ENCODE assay signal across 8 cellular contexts in genomic region chr1:207752456-207753132, GRCh38. TPM values are rescaled to one million over a fixed set of nuclear protein-coding genes. Genes with fewer than 3 reads are reported as not detected.
A peak's percentile ranks its signal among the peaks of the same experiment; 100 is the strongest.
DNase-seq lines count a peak whose midpoint lies in the region; ATAC-seq and TF ChIP-seq lines count a peak whose summit lies in the region.

No MANE protein-coding gene starts in this region.

- no peak overlapping the region for H2AFZ ChIP-seq in OCI-LY1 (ENCODE audit: low read length)

- H3K9me3 ChIP-seq in OCI-LY1 (ENCODE audit: low read length) (no peaks in the 10 kb centered on the region), iPS-20b (ENCODE audit: insufficient read depth, low read depth, low read length) (no peaks in the 10 kb centered on the region)

- H3K27me3 ChIP-seq in OCI-LY1 (ENCODE audit: insufficient read depth, low read length) (no peaks in the 10 kb centered on the region), iPS-20b (ENCODE audit: insufficient read depth, low read length) (no peaks in the 10 kb centered on the region)

- TF ChIP-seq CTCF in OCI-LY1 (IDR thresholded peaks at IDR 0.05; ENCODE audit: low read length) (no peak), astrocyte of the cerebellum (IDR thresholded peaks at IDR 0.05; ENCODE audit: low read depth, low read length, missing control alignments) (no peak)

- peak overlapping the region; percentile 78 for H3K4me2 ChIP-seq in OCI-LY1 (ENCODE audit: low read length)

- peak; percentile 65 for DNase-seq in activated CD4-positive, alpha-beta T cell treated with anti-CD3 and anti-CD28 coated beads for 36 hours
- no peak for DNase-seq in activated CD4-positive, alpha-beta T cell treated with anti-CD3 and anti-CD28 coated beads for 1 hour
- DNase-seq in astrocyte of the cerebellum (ENCODE audit: low read depth) = no peak
- peak; percentile 8 to 30 (median 19) for DNase-seq in stimulated activated CD4-positive, alpha-beta T cell treated with anti-CD3 and anti-CD28 coated beads, Interleukin-12 subunit alpha, Interleukin-12 subunit beta, amount 100 ng/mL, for 48 hours (ENCODE audit: low read depth in 2 of 3, low spot score in 1 of 3)
- no peak for DNase-seq in DMS114 treated with DMSO at 0.1 percent for 48 hours (lab: John Stamatoyannopoulos, UW; ENCODE audit: unreplicated experiment)

- H3K27ac ChIP-seq in OCI-LY1 (ENCODE audit: low read depth, low read length, poor library complexity, severe bottlenecking) (peak overlapping the region; percentile 14), iPS-20b (ENCODE audit: low read length) (peak overlapping the region; percentile 76)

- H3K27me3 Mint-ChIP-seq in activated CD4-positive, alpha-beta T cell treated with anti-CD3 and anti-CD28 coated beads for 36 hours = no peaks in the 10 kb centered on the region

- POLR2A ChIA-PET in activated CD4-positive, alpha-beta T cell treated with anti-CD3 and anti-CD28 coated beads for 36 hours (lab: Charles Lee) = no interaction called here

- H3K36me3 Mint-ChIP-seq in activated CD4-positive, alpha-beta T cell treated with anti-CD3 and anti-CD28 coated beads for 36 hours (ENCODE audit: low read depth) = peaks cover 7% of the 10 kb centered on the region

- H3F3A ChIP-seq in OCI-LY1 (ENCODE audit: insufficient read depth, low read length) = no peaks in the 10 kb centered on the region

- H3K9me2 ChIP-seq in OCI-LY1 (ENCODE audit: low read depth, low read length) = no peaks in the 10 kb centered on the region

- H3K27ac Mint-ChIP-seq in activated CD4-positive, alpha-beta T cell treated with anti-CD3 and anti-CD28 coated beads for 36 hours = peak overlapping the region; percentile 97

- H3K36me3 ChIP-seq in OCI-LY1 (ENCODE audit: insufficient read depth, low read length) = peaks cover 9% of the 10 kb centered on the region; the same call in 1 of the 2 replicates
- H3K36me3 ChIP-seq in iPS-20b (ENCODE audit: insufficient read depth, low read depth, low read length) = peaks cover 9% of the 10 kb centered on the region

- CTCF ChIA-PET in activated CD4-positive, alpha-beta T cell treated with anti-CD3 and anti-CD28 coated beads for 36 hours (lab: Charles Lee) = interaction anchor here (1.0 kb wide), 1 partner anchor 44 kb away, joined by 3 read pairs; no protein-coding TSS in a partner anchor

- ATAC-seq in activated CD4-positive, alpha-beta T cell treated with anti-CD3 and anti-CD28 coated beads for 36 hours = peak; percentile 33
- peak; percentile 38 for ATAC-seq in HG02885 (IDR thresholded peaks at IDR 0.05; ENCODE audit: poor library complexity, unreplicated experiment)

- H3K4me1 ChIP-seq in OCI-LY1 (ENCODE audit: insufficient read depth, low read length, severe bottlenecking) (peaks cover 56% of the 10 kb centered on the region), iPS-20b (ENCODE audit: insufficient read depth, low read length) (peaks cover 28% of the 10 kb centered on the region)

- H3K4me3 ChIP-seq in OCI-LY1 (ENCODE audit: low read depth, low read length, poor library complexity, severe bottlenecking) (peak overlapping the region; percentile 72), astrocyte of the cerebellum (ENCODE audit: low read depth, low read length) (peak overlapping the region; percentile 93), iPS-20b (ENCODE audit: low read length) (peak overlapping the region; percentile 97)

- in situ Hi-C loops in astrocyte of the cerebellum (cut with HindIII; ENCODE audit: low sequenced_read_pairs) = no loop called here

- H4K20me1 ChIP-seq in OCI-LY1 (ENCODE audit: insufficient read depth, low read length) = no peaks in the 10 kb centered on the region

- no peaks in the 10 kb centered on the region for H3K9me3 Mint-ChIP-seq in activated CD4-positive, alpha-beta T cell treated with anti-CD3 and anti-CD28 coated beads for 36 hours (ENCODE audit: low read depth)

- peaks cover 65% of the 10 kb centered on the region for H3K4me1 Mint-ChIP-seq in activated CD4-positive, alpha-beta T cell treated with anti-CD3 and anti-CD28 coated beads for 36 hours

- H3K9ac ChIP-seq in OCI-LY1 (ENCODE audit: low read length) (peak overlapping the region; percentile 69), iPS-20b (ENCODE audit: low read depth, low read length) (peak overlapping the region; percentile 83)

- intact Hi-C loops in activated CD4-positive, alpha-beta T cell treated with anti-CD3 and anti-CD28 coated beads for 36 hours (cut with DNase I, micrococcal nuclease) = loop anchor here (1.0 to 5.0 kb wide), 8 partner anchors 45 to 431 kb away; partner anchors contain the start of gene CD55 (in 1 of the 2)

- H3K79me2 ChIP-seq in OCI-LY1 (ENCODE audit: insufficient read depth, low read length) = peaks cover 39% of the 10 kb centered on the region

- H3K4me3 Mint-ChIP-seq in activated CD4-positive, alpha-beta T cell treated with anti-CD3 and anti-CD28 coated beads for 36 hours = peak overlapping the region; percentile 99

RNA-seq across cellular contexts. Expression of gene CD46, which starts 0.7 kb away (rescaled TPM):
- 10 to 100 TPM; 92.2 to 92.7 TPM for total RNA-seq in activated CD4-positive, alpha-beta T cell treated with anti-CD3 and anti-CD28 coated beads for 36 hours

Comparison
In these comparisons a context has a peak if more than half of its experiments do, and no peak if none do; other contexts are left out.
1. DNase-seq: peak in activated CD4-positive, alpha-beta T cell treated with anti-CD3 and anti-CD28 coated beads for 36 hours (single experiment) and stimulated activated CD4-positive, alpha-beta T cell treated with anti-CD3 and anti-CD28 coated beads, Interleukin-12 subunit alpha, Interleukin-12 subunit beta, amount 100 ng/mL, for 48 hours (3 of 3); none in activated CD4-positive, alpha-beta T cell treated with anti-CD3 and anti-CD28 coated beads for 1 hour (single experiment), astrocyte of the cerebellum (single experiment) and DMS114 treated with DMSO at 0.1 percent for 48 hours (single experiment).
2. Peak in every context shown above with its lines, with median percentiles within 50 percentile points of each other: H3K4me3 ChIP-seq.